Comparison of ENCODE assay signal across 20 cellular contexts in the genomic region with DNA sequence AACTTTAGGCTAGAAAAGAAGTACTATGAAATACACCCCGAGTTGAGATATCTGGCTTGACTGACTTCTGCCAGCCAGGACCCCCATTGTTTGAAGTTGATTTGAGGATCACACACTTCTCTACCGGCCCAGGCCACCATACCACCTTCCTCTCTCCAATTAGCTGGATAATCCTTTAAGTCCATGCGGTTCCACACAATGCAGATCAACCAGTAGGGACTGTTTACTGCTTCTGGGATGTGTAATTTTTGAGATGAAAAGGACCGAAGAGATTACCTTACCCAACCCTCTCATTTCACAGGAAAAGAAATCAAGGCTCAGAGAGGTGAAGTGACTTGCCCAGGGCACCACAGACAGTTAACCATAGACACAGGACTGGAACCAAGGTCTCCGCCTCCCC. TPM values are rescaled to one million over a fixed set of nuclear protein-coding genes. Genes with fewer than 3 reads are reported as not detected.
DNase-seq lines count a peak whose midpoint lies in the region; ATAC-seq and TF ChIP-seq lines count a peak whose summit lies in the region.
"Had no signal": no experiment of that assay in that cellular context is flagged by ENCODE, and none has a peak within 500 bp of the region (broad histone marks: within the 10 kb centered on the region; RNA-seq: fewer than 3 reads in every experiment).

No MANE protein-coding gene starts in this region.

- H3K9me3 Mint-ChIP-seq in CD8-positive, alpha-beta memory T cell, result no peaks in the 10 kb centered on the region
- no peaks in the 10 kb centered on the region for H3K9me3 Mint-ChIP-seq in WTC11
- no peaks in the 10 kb centered on the region for H3K9me3 Mint-ChIP-seq in mesothelial cell of epicardium
- H3K9me3 Mint-ChIP-seq: activated naive CD4-positive, alpha-beta T cell treated with anti-CD3 and anti-CD28 coated beads for 36 hours had no signal

- H2AFZ ChIP-seq in Karpas-422 (ENCODE audit: low read length), result no peak overlapping the region

- no peak overlapping the region for H3K9ac ChIP-seq in Karpas-422 (ENCODE audit: low read length)

- peak overlapping the region in 7 of 8 donors; percentile 13 to 89 (median 73) for H3K27ac Mint-ChIP-seq in CD8-positive, alpha-beta memory T cell
- H3K27ac Mint-ChIP-seq in WTC11 (peak overlapping the region; percentile 28; the same call in 1 of the 2 replicates), mesothelial cell of epicardium (peak overlapping the region; percentile 57)
- H3K27ac Mint-ChIP-seq: activated naive CD4-positive, alpha-beta T cell treated with anti-CD3 and anti-CD28 coated beads for 36 hours had no signal

- no peaks in the 10 kb centered on the region for H3K27me3 Mint-ChIP-seq in CD8-positive, alpha-beta memory T cell
- H3K27me3 Mint-ChIP-seq in WTC11 (ENCODE audit: low read depth) (no peaks in the 10 kb centered on the region), mesothelial cell of epicardium (ENCODE audit: low read depth) (no peaks in the 10 kb centered on the region)

- POLR2A ChIA-PET in CD8-positive, alpha-beta memory T cell (lab: Charles Lee), result no interaction called here
- POLR2A ChIA-PET in WTC11 (lab: Charles Lee), result no interaction called here

- no peaks in the 10 kb centered on the region for H3K9me3 ChIP-seq in CD8-positive, alpha-beta memory T cell (ENCODE audit: low read length)
- H3K9me3 ChIP-seq in Karpas-422 (ENCODE audit: low read length), result no peaks in the 10 kb centered on the region
- H3K9me3 ChIP-seq: ascending aorta, left lung had no signal

- TF ChIP-seq CTCF in C4-2B (conservative IDR thresholded peaks at IDR 0.05), result no peak
- TF ChIP-seq CTCF in WTC11 (IDR thresholded peaks at IDR 0.05), result no peak
- TF ChIP-seq CTCF in mesothelial cell of epicardium (IDR thresholded peaks at IDR 0.05; ENCODE audit: unreplicated experiment), result no peak

- H3K27ac ChIP-seq in C4-2B (peak overlapping the region; percentile 86; the same call in 1 of the 2 replicates), Karpas-422 (ENCODE audit: low read length) (no peak overlapping the region)
- H3K27ac ChIP-seq in CD8-positive, alpha-beta memory T cell (ENCODE audit: low read depth, low read length), result no peak overlapping the region
- H3K27ac ChIP-seq: ascending aorta, left lung had no signal

- H3K4me1 Mint-ChIP-seq in CD8-positive, alpha-beta memory T cell, result peaks cover 57 to 86% (median 77%) of the 10 kb centered on the region in 3 donors
- H3K4me1 Mint-ChIP-seq in WTC11, result peaks cover 16% of the 10 kb centered on the region
- peaks cover 26% of the 10 kb centered on the region for H3K4me1 Mint-ChIP-seq in mesothelial cell of epicardium

- no peak for DNase-seq in CD8-positive, alpha-beta memory T cell
- no peak for DNase-seq in WTC11 (ENCODE audit: low spot score)
- DNase-seq in mesothelial cell of epicardium (ENCODE audit: low spot score in 2 of 2, unreplicated experiment in 2 of 2), result no peak
- DNase-seq in NCI-H1105 (lab: John Stamatoyannopoulos, UW), result no peak
- DNase-seq in Karpas-422, result no peak
- DNase-seq: activated CD8-positive, alpha-beta memory T cell treated with anti-CD3 and anti-CD28 coated beads, Interleukin-2, amount 50 U/mL, for 4 hours; activated naive CD4-positive, alpha-beta T cell treated with anti-CD3 and anti-CD28 coated beads for 36 hours; COR-L47; glutamatergic neuron; left lung; NCI-H1417 treated with DMSO at 0.1 percent for 48 hours; occipital lobe; OCI-M1; right cardiac atrium; SIG-M5; stimulated activated CD4-positive, alpha-beta T cell treated with anti-CD3 and anti-CD28 coated beads, Interleukin-15, amount 100 ng/mL, for 24 hours had no signal

- H3K9me2 ChIP-seq in Karpas-422 (replicated peaks; ENCODE audit: insufficient read depth, low read length), result no peaks in the 10 kb centered on the region

- no peak for ATAC-seq in WTC11
- no peak for ATAC-seq in GM21360 (IDR thresholded peaks at IDR 0.05; ENCODE audit: unreplicated experiment)
- no peak for ATAC-seq in GM21528 (IDR thresholded peaks at IDR 0.05; ENCODE audit: low FRiP score, unreplicated experiment)
- ATAC-seq: left lung, right cardiac atrium had no signal

- no peaks in the 10 kb centered on the region for H3K36me3 ChIP-seq in CD8-positive, alpha-beta memory T cell (ENCODE audit: insufficient read depth, low read length)
- no peaks in the 10 kb centered on the region for H3K36me3 ChIP-seq in Karpas-422 (ENCODE audit: insufficient read depth, low read length)
- H3K36me3 ChIP-seq: left lung had no signal

- no peak overlapping the region for H3K4me2 ChIP-seq in Karpas-422 (ENCODE audit: low read depth, low read length, poor library complexity, severe bottlenecking)

- CTCF ChIA-PET in CD8-positive, alpha-beta memory T cell (lab: Charles Lee), result interaction anchor here (1.4 to 1.5 kb wide), 2 partner anchors 21 to 24 kb away, joined by 3 read pairs; no protein-coding TSS in a partner anchor
- CTCF ChIA-PET in WTC11 (lab: Charles Lee), result interaction anchor here (0.5 to 2.3 kb wide), 2 partner anchors 33 to 46 kb away, joined by 4 to 10 read pairs; no protein-coding TSS in a partner anchor

- no peaks in the 10 kb centered on the region for H3K27me3 ChIP-seq in CD8-positive, alpha-beta memory T cell (ENCODE audit: insufficient read depth, low read length, poor library complexity, severe bottlenecking)
- no peaks in the 10 kb centered on the region for H3K27me3 ChIP-seq in Karpas-422 (ENCODE audit: low read length)
- H3K27me3 ChIP-seq: ascending aorta, left lung had no signal

- no peaks in the 10 kb centered on the region for H3K79me2 ChIP-seq in Karpas-422 (ENCODE audit: low read length)

- H3K4me1 ChIP-seq in CD8-positive, alpha-beta memory T cell (ENCODE audit: insufficient read depth, low read length), result peaks cover 48% of the 10 kb centered on the region
- H3K4me1 ChIP-seq in Karpas-422 (ENCODE audit: low read length), result no peaks in the 10 kb centered on the region
- H3K4me1 ChIP-seq: ascending aorta had no signal

- H3K36me3 Mint-ChIP-seq in CD8-positive, alpha-beta memory T cell, result peaks cover 4 to 24% (median 4%) of the 10 kb centered on the region in 3 donors
- H3K36me3 Mint-ChIP-seq in WTC11 (no peaks in the 10 kb centered on the region), mesothelial cell of epicardium (no peaks in the 10 kb centered on the region)

- H3K4me3 ChIP-seq in CD8-positive, alpha-beta memory T cell (ENCODE audit: low read length), result no peak overlapping the region
- no peak overlapping the region for H3K4me3 ChIP-seq in Karpas-422 (ENCODE audit: low read length)
- H3K4me3 ChIP-seq: ascending aorta, left lung had no signal

- 0 out of 2 replicates have a peak, but pooled peaks cover 3% of the 10 kb centered on the region for H4K20me1 ChIP-seq in Karpas-422 (ENCODE audit: insufficient read depth, low read depth, low read length)

- peak overlapping the region in 3 of 7 donors; percentile 0 to 30 (median 5) for H3K4me3 Mint-ChIP-seq in CD8-positive, alpha-beta memory T cell
- H3K4me3 Mint-ChIP-seq in WTC11 (no peak overlapping the region), mesothelial cell of epicardium (no peak overlapping the region)
- H3K4me3 Mint-ChIP-seq: activated naive CD4-positive, alpha-beta T cell treated with anti-CD3 and anti-CD28 coated beads for 36 hours had no signal

TF ChIP-seq in WTC11, 78 proteins besides CTCF, POLR2A, EP300 and RAD21 (continues in another document):
- TF ChIP-seq AR (CRISPR knock-in tag; IDR thresholded peaks at IDR 0.05), result no peak
- TF ChIP-seq ZNF121 (CRISPR knock-in tag; IDR thresholded peaks at IDR 0.05), result no peak
- TF ChIP-seq, protein P1, sequence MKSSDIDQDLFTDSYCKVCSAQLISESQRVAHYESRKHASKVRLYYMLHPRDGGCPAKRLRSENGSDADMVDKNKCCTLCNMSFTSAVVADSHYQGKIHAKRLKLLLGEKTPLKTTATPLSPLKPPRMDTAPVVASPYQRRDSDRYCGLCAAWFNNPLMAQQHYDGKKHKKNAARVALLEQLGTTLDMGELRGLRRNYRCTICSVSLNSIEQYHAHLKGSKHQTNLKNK (CRISPR knock-in tag; IDR thresholded peaks at IDR 0.05), result no peak
- TF ChIP-seq, protein P2, sequence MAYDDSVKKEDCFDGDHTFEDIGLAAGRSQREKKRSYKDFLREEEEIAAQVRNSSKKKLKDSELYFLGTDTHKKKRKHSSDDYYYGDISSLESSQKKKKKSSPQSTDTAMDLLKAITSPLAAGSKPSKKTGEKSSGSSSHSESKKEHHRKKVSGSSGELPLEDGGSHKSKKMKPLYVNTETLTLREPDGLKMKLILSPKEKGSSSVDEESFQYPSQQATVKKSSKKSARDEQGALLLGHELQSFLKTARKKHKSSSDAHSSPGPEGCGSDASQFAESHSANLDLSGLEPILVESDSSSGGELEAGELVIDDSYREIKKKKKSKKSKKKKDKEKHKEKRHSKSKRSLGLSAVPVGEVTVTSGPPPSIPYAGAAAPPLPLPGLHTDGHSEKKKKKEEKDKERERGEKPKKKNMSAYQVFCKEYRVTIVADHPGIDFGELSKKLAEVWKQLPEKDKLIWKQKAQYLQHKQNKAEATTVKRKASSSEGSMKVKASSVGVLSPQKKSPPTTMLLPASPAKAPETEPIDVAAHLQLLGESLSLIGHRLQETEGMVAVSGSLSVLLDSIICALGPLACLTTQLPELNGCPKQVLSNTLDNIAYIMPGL (CRISPR knock-in tag; IDR thresholded peaks at IDR 0.05), result no peak
- TF ChIP-seq CREM (CRISPR knock-in tag; IDR thresholded peaks at IDR 0.05), result no peak
- no peak for TF ChIP-seq PRRX2 (CRISPR knock-in tag; IDR thresholded peaks at IDR 0.05)

RNA-seq across cellular contexts. Expression of gene ERN1, which starts 20.5 kb away (rescaled TPM):
- total RNA-seq in CD8-positive, alpha-beta memory T cell, result 10 to 100 TPM; 24.7 to 25.5 TPM
- polyA plus RNA-seq in CD8-positive, alpha-beta memory T cell, result 92.1 TPM
- 6.5 to 8.6 TPM (median 7.6 TPM) in 3 replicates for total RNA-seq in WTC11 (2021)
- 16.4 to 20.6 TPM (median 17.9 TPM) in 3 replicates for total RNA-seq in mesothelial cell of epicardium
- 1.9 and 10.9 TPM in 2 replicates for total RNA-seq in Karpas-422 (2014; rRNA removed; shearing (Covaris generic); ENCODE audit: low replicate concordance)
